In genomic region chr11:27541790-27542189, GRCh38 we compare ENCODE assay signal across 7 cellular contexts.
"Had no signal": no experiment of that assay in that cellular context is flagged by ENCODE, and none has a peak within 500 bp of the region (broad histone marks: within the 10 kb centered on the region; RNA-seq: fewer than 3 reads in every experiment).

No MANE protein-coding gene starts in this region.

- H2AFZ ChIP-seq: GM23338 had no signal

- DNase-seq: H7, HFFc6, KG1 had no signal

- ATAC-seq: GM23338, HCT116 had no signal

- H3K9me3 ChIP-seq: HAP-1 had no signal

- H3K4me1 ChIP-seq: HAP-1 had no signal

- FAIRE-seq: HTR-8/SVneo had no signal

- H3K4me3 ChIP-seq: GM23338, HAP-1 had no signal

- H3K4me2 ChIP-seq: GM23338 had no signal

- H3K36me3 ChIP-seq: HAP-1 had no signal
